Comparison of ENCODE assay signal across 14 cellular contexts in the genomic region with DNA sequence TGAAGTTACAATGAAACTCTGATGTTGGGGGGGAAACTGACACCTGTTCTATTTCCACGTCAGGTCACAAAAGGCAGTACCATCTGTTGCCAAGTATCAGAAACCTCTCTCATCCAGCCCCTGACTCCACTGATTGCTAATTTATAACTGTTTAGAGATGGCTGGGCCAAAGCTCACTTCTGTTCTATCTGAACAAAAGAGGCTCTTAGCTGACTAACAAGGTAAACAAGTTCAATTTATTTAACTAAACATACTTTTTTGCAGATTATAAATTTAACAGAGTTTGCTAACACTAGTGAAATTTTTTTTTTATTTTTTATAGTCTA.
A peak's percentile ranks its signal among the peaks of the same experiment; 100 is the strongest.
DNase-seq lines count a peak whose midpoint lies in the region; TF ChIP-seq lines count a peak whose summit lies in the region.
"Had no signal": no experiment of that assay in that cellular context is flagged by ENCODE, and none has a peak within 500 bp of the region (broad histone marks: within the 10 kb centered on the region; RNA-seq: fewer than 3 reads in every experiment).

No MANE protein-coding gene starts in this region.

- no peak overlapping the region for H3K4me2 ChIP-seq in MM.1S (ENCODE audit: low read depth, low read length)

- intact Hi-C loops in Caco-2 (cut with micrococcal nuclease; ENCODE audit: unreplicated experiment): no loop called here

- no peak overlapping the region for H2AFZ ChIP-seq in MM.1S (ENCODE audit: low read length)

- POLR2A ChIA-PET in Caco-2 (lab: Charles Lee): no interaction called here

- H3K9me3 ChIP-seq in MM.1S (replicated peaks; ENCODE audit: insufficient read depth, low read length) (no peaks in the 10 kb centered on the region), SK-N-MC (ENCODE audit: low read depth, low read length) (no peaks in the 10 kb centered on the region), Caco-2 (no peaks in the 10 kb centered on the region)

- H3K79me2 ChIP-seq in MM.1S (ENCODE audit: low read length): no peaks in the 10 kb centered on the region

- H3K4me3 Mint-ChIP-seq in Caco-2 (ENCODE audit: unreplicated experiment): no peak overlapping the region
- H3K4me3 Mint-ChIP-seq: H9 had no signal

- peaks cover 24% of the 10 kb centered on the region for H3K4me1 Mint-ChIP-seq in Caco-2 (ENCODE audit: low read depth, unreplicated experiment)

- H3K9me3 Mint-ChIP-seq in Caco-2 (ENCODE audit: unreplicated experiment): peaks cover 10% of the 10 kb centered on the region

- H3K27me3 Mint-ChIP-seq in Caco-2 (ENCODE audit: insufficient read depth, unreplicated experiment): no peaks in the 10 kb centered on the region

- H4K20me1 ChIP-seq in MM.1S (ENCODE audit: insufficient read depth, low read length): no peaks in the 10 kb centered on the region

- no TSS peak for BruUV-seq in Caco-2 (replicated peaks; lab: Mats Ljungman, UMichigan)

- no peaks in the 10 kb centered on the region for H3K4me1 ChIP-seq in MM.1S (ENCODE audit: low read length)
- peaks cover 30% of the 10 kb centered on the region for H3K4me1 ChIP-seq in Caco-2

- H3K9ac ChIP-seq in MM.1S (ENCODE audit: low read length) (no peak overlapping the region), SK-N-MC (ENCODE audit: insufficient read length) (no peak overlapping the region)

- H3K4me3 ChIP-seq in MM.1S (ENCODE audit: low read length) (no peak overlapping the region), SK-N-MC (no peak overlapping the region), Caco-2 (ENCODE audit: low read depth, low read length) (no peak overlapping the region)
- H3K4me3 ChIP-seq: GM12878 had no signal

- peak; percentile 41 for DNase-seq in DMS53 (lab: John Stamatoyannopoulos, UW)
- peak; percentile 19 for DNase-seq in MM.1S
- DNase-seq in NCI-H524 (lab: John Stamatoyannopoulos, UW): peak; percentile 51 to 81
- no peak for DNase-seq in SK-N-MC (ENCODE audit: low read depth, low spot score)
- no peak for DNase-seq in NCI-H1436 treated with DMSO at 0.1 percent for 48 hours (lab: John Stamatoyannopoulos, UW)
- no peak for DNase-seq in stimulated activated naive CD4-positive, alpha-beta T cell treated with Interleukin-2 at 50 U/mL for 16 hours (lab: John Stamatoyannopoulos, UW)
- no peak for DNase-seq in Caco-2
- DNase-seq: DMS79; H9; Karpas-422; NCI-H1436; NK-92 treated with Interleukin-12 subunit alpha and Interleukin-12 subunit beta, amount 100 ng/mL, for 24 hours; T1000 had no signal

- H3K36me3 ChIP-seq in MM.1S (replicated peaks; ENCODE audit: insufficient read depth, low read length) (no peaks in the 10 kb centered on the region), SK-N-MC (ENCODE audit: insufficient read depth, low read length) (no peaks in the 10 kb centered on the region), Caco-2 (ENCODE audit: control insufficient read depth, insufficient read depth, low read length) (no peaks in the 10 kb centered on the region)

- H3K36me3 Mint-ChIP-seq in Caco-2 (ENCODE audit: insufficient read depth, unreplicated experiment): peaks cover 6% of the 10 kb centered on the region

- no peak overlapping the region for H3K27ac Mint-ChIP-seq in Caco-2 (ENCODE audit: unreplicated experiment)
- H3K27ac Mint-ChIP-seq: H9 had no signal

- CTCF ChIA-PET in Caco-2 (lab: Charles Lee): interaction anchor here (0.6 kb wide), 1 partner anchor 22 kb away, joined by 3 read pairs; no protein-coding TSS in a partner anchor

- no peaks in the 10 kb centered on the region for H3K27me3 ChIP-seq in MM.1S (replicated peaks; ENCODE audit: insufficient read depth, low read length)
- H3K27me3 ChIP-seq in Caco-2 (replicated peaks; ENCODE audit: control insufficient read depth, insufficient read depth, low read length): no peaks in the 10 kb centered on the region

- no peaks in the 10 kb centered on the region for H3F3A ChIP-seq in MM.1S (ENCODE audit: insufficient read depth, low read length)

- H3K9me2 ChIP-seq in MM.1S (replicated peaks; ENCODE audit: insufficient read depth, low read length): no peaks in the 10 kb centered on the region

- H3K27ac ChIP-seq in MM.1S (ENCODE audit: low read length) (no peak overlapping the region), SK-N-MC (peak overlapping the region; percentile 88)

- no peak for TF ChIP-seq CTCF in MM.1S (IDR thresholded peaks at IDR 0.05; ENCODE audit: low read length)
- no peak for TF ChIP-seq CTCF in Caco-2 (IDR thresholded peaks at IDR 0.05; ENCODE audit: insufficient read depth in 1 of 2, low read depth in 1 of 2, low read length in 1 of 2, severe bottlenecking in 1 of 2, unreplicated experiment in 1 of 2)

Comparison
In these comparisons a context has a peak if more than half of its experiments do, and no peak if none do; other contexts are left out.
1. DNase-seq: peak in DMS53 (single experiment), MM.1S (single experiment) and NCI-H524 (2 of 2); none in SK-N-MC (single experiment), NCI-H1436 treated with DMSO at 0.1 percent for 48 hours (single experiment), stimulated activated naive CD4-positive, alpha-beta T cell treated with Interleukin-2 at 50 U/mL for 16 hours (single experiment) and Caco-2 (0 of 2).